Comparison of ENCODE assay signal across 7 cellular contexts in the genomic region with DNA sequence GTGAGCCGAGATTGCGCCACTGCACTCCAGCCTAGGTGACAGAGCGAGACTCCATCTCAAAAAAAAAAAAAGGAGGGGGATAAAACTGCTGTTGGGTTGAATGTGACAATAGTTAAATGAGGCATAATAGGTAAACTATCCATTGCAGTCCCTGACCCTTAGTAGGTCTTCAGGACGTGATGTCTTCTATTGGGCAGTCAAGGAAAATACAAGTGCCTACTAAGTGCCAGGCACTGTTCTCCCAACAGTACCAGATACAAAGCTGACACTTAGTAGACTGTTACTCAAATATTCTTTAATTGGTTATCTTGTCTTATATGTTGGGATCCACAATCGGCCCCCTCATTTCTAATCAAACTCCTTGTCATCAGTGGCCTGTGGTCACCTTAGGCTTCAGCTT.
"Had no signal": no experiment of that assay in that cellular context is flagged by ENCODE, and none has a peak within 500 bp of the region (broad histone marks: within the 10 kb centered on the region; RNA-seq: fewer than 3 reads in every experiment).

No MANE protein-coding gene starts in this region.

- H3K36me3 Mint-ChIP-seq: IgD-negative memory B cell had no signal

- H3K4me2 ChIP-seq: KMS-11 had no signal

- H3K9ac ChIP-seq: KMS-11 had no signal

- H3K27ac Mint-ChIP-seq: IgD-negative memory B cell had no signal

- FAIRE-seq: HTR-8/SVneo had no signal

- DNase-seq: IMR-90, KBM-7, KG1 had no signal

- H3K27ac ChIP-seq: HL-60, KMS-11 had no signal

- H3K4me1 Mint-ChIP-seq: IgD-negative memory B cell had no signal

- H3K4me3 Mint-ChIP-seq: IgD-negative memory B cell had no signal
